ENCODE assay signal across 1 cellular context in genomic region chrX:71464968-71465367, GRCh38.
A peak's percentile ranks its signal among the peaks of the same experiment; 100 is the strongest.
TF ChIP-seq lines count a peak whose summit lies in the region.

No MANE protein-coding gene starts in this region.

TF ChIP-seq in K562, 482 proteins besides CTCF, POLR2A, EP300 and RAD21:
- peak; percentile 34; the same call in 1 of the 2 replicates for TF ChIP-seq LEF1 (IDR thresholded peaks at IDR 0.05)
- peak; percentile 72; the same call in 1 of the 2 replicates for TF ChIP-seq TEAD4 (IDR thresholded peaks at IDR 0.05; ENCODE audit: low read length)
- TF ChIP-seq TEAD4 (CRISPR knock-in tag; IDR thresholded peaks at IDR 0.05; ENCODE audit: borderline replicate concordance) = no peak
- TF ChIP-seq ZNF184 (CRISPR knock-in tag; IDR thresholded peaks at IDR 0.05) = no peak
- TF ChIP-seq KDM1A (IDR thresholded peaks at IDR 0.05) = 0 out of 4 replicates have a peak, but pooled peaks of 1 of the 2 experiments have one; percentile 22
- TF ChIP-seq RBFOX2 (IDR thresholded peaks at IDR 0.05; ENCODE audit: low read depth, low read length) = no peak
- peak; percentile 83 for TF ChIP-seq TAL1 (IDR thresholded peaks at IDR 0.05)
- TF ChIP-seq ZC3H8 (IDR thresholded peaks at IDR 0.05) = no peak
- TF ChIP-seq ZKSCAN1 (IDR thresholded peaks at IDR 0.05; ENCODE audit: low read depth, low read length) = peak; percentile 89; the same call in 1 of the 2 replicates
- TF ChIP-seq ZNF316 (IDR thresholded peaks at IDR 0.05) = no peak
- TF ChIP-seq CTBP1 (IDR thresholded peaks at IDR 0.05; ENCODE audit: borderline replicate concordance) = peak; percentile 52; the same call in 1 of the 2 replicates
- TF ChIP-seq, protein P1, sequence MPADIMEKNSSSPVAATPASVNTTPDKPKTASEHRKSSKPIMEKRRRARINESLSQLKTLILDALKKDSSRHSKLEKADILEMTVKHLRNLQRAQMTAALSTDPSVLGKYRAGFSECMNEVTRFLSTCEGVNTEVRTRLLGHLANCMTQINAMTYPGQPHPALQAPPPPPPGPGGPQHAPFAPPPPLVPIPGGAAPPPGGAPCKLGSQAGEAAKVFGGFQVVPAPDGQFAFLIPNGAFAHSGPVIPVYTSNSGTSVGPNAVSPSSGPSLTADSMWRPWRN (IDR thresholded peaks at IDR 0.05; ENCODE audit: low read depth) = peak; percentile 45; the same call in 1 of the 2 replicates
- peak; percentile 53; the same call in 1 of the 2 replicates for TF ChIP-seq MTA2 (IDR thresholded peaks at IDR 0.05; ENCODE audit: low read depth)
- TF ChIP-seq NFATC3 (IDR thresholded peaks at IDR 0.05) = no peak
- peak in 1 of 2 experiments; percentile 54; a peak in 1 of 4 replicates for TF ChIP-seq RCOR1 (IDR thresholded peaks at IDR 0.05; ENCODE audit: borderline replicate concordance in 1 of 2, low read depth in 2 of 2, low read length in 2 of 2)
- peak; percentile 86 for TF ChIP-seq MEIS2 (IDR thresholded peaks at IDR 0.05; ENCODE audit: partially characterized antibody)
- TF ChIP-seq MXI1 (IDR thresholded peaks at IDR 0.05; ENCODE audit: low read depth, low read length) = no peak
- no peak for TF ChIP-seq ZNF174 (CRISPR knock-in tag; IDR thresholded peaks at IDR 0.05)
- peak; percentile 83 for TF ChIP-seq ARID1B (IDR thresholded peaks at IDR 0.05)
- TF ChIP-seq TCF3 (CRISPR knock-in tag; IDR thresholded peaks at IDR 0.05) = peak; percentile 31; the same call in 1 of the 2 replicates
- TF ChIP-seq FOXA3 (CRISPR knock-in tag; conservative IDR thresholded peaks at IDR 0.05 in 1 of 2, IDR thresholded peaks at IDR 0.05 in 1 of 2) = peak in 1 of 2 experiments; percentile 92; a peak in 2 of 4 replicates
- no peak for TF ChIP-seq CREM (IDR thresholded peaks at IDR 0.05; ENCODE audit: low read depth)
- TF ChIP-seq SOX6 (IDR thresholded peaks at IDR 0.05) = peak; percentile 51; the same call in 1 of the 2 replicates
- TF ChIP-seq PKNOX1 (IDR thresholded peaks at IDR 0.05) = peak; percentile 11; the same call in 1 of the 2 replicates
- peak; percentile 81; the same call in 1 of the 2 replicates for TF ChIP-seq SMARCE1 (IDR thresholded peaks at IDR 0.05)
- peak; percentile 46 for TF ChIP-seq CCNT2 (IDR thresholded peaks at IDR 0.05; ENCODE audit: borderline replicate concordance, extremely low read depth, insufficient read length, low read depth, low read length)
